18 cellular contexts compared by ENCODE assay signal in genomic region chr22:19367763-19368367, GRCh38.
DNase-seq lines count a peak whose midpoint lies in the region; ATAC-seq, FAIRE-seq and TF ChIP-seq lines count a peak whose summit lies in the region.
"Had no signal": no experiment of that assay in that cellular context is flagged by ENCODE, and none has a peak within 500 bp of the region (broad histone marks: within the 10 kb centered on the region; RNA-seq: fewer than 3 reads in every experiment).

No MANE protein-coding gene starts in this region.

- H3K79me2 ChIP-seq in mammary epithelial cell (ENCODE audit: insufficient read depth, low read length): no peaks in the 10 kb centered on the region

- no peak for FAIRE-seq in urothelium cell line (lab: Jason Lieb, UNC)
- FAIRE-seq: H1, HepG2, HTR-8/SVneo had no signal

- no peak overlapping the region for H3K27ac Mint-ChIP-seq in activated CD8-positive, alpha-beta memory T cell treated with anti-CD3 and anti-CD28 coated beads, Interleukin-2, amount 10 ng/mL, durations not matched to agents 7 days and 5 days
- H3K27ac Mint-ChIP-seq in CD14-positive monocyte: peak overlapping the region in 4 of 7 donors; percentile 5 to 63 (median 52)
- peak overlapping the region; percentile 61 for H3K27ac Mint-ChIP-seq in activated B cell treated with CpG ODN at 0.5 μM for 24 hours
- H3K27ac Mint-ChIP-seq: CD4-positive, alpha-beta T cell had no signal

- H3K9me3 ChIP-seq in neutrophil: no peaks in the 10 kb centered on the region
- no peaks in the 10 kb centered on the region for H3K9me3 ChIP-seq in mammary epithelial cell (replicated peaks; ENCODE audit: insufficient read depth, low read length)
- H3K9me3 ChIP-seq: BLaER1 treated with 17β-estradiol and CSF1 and Interleukin-3, amounts not matched to agents 10 nM and 100 nM had no signal

- peaks cover 82% of the 10 kb centered on the region for H3K36me3 ChIP-seq in neutrophil
- peaks cover 22% of the 10 kb centered on the region for H3K36me3 ChIP-seq in mammary epithelial cell (ENCODE audit: insufficient read depth, low read length)

- BruUV-seq in mammary epithelial cell (replicated peaks; lab: Mats Ljungman, UMichigan): no TSS peak

- H3K4me1 ChIP-seq in neutrophil (ENCODE audit: control insufficient read depth in 1 of 2, insufficient read depth in 1 of 2, low read depth in 1 of 2, low read length in 1 of 2) (peaks cover 14 to 18% of the 10 kb centered on the region in 2 experiments), mammary epithelial cell (ENCODE audit: insufficient read depth, low read length) (no peaks in the 10 kb centered on the region)

- POLR2A ChIA-PET in activated B cell treated with CpG ODN at 0.5 μM for 24 hours (lab: Charles Lee): interaction anchor here (0.6 to 0.7 kb wide), 4 partner anchors 31 to 1027 kb away, joined by 3 to 7 read pairs (median 4); partner anchors contain the start of gene C22orf39

- H4K20me1 ChIP-seq in mammary epithelial cell (ENCODE audit: insufficient read depth, low read length): no peaks in the 10 kb centered on the region

- H3K27ac ChIP-seq in neutrophil (peak overlapping the region; percentile 75), mammary epithelial cell (ENCODE audit: insufficient read depth, low read depth, low read length) (no peak overlapping the region)
- H3K27ac ChIP-seq: BLaER1 treated with 17β-estradiol and CSF1 and Interleukin-3, amounts not matched to agents 10 nM and 100 nM had no signal

- no peak for TF ChIP-seq CTCF in CD14-positive monocyte (IDR thresholded peaks at IDR 0.05)
- TF ChIP-seq CTCF in activated B cell treated with CpG ODN at 0.5 μM for 24 hours (IDR thresholded peaks at IDR 0.05): no peak
- TF ChIP-seq CTCF in neutrophil (IDR thresholded peaks at IDR 0.05): no peak
- TF ChIP-seq CTCF in mammary epithelial cell (conservative IDR thresholded peaks at IDR 0.05 in 1 of 2, IDR thresholded peaks at IDR 0.05 in 1 of 2; ENCODE audit: extremely low read depth in 1 of 2, insufficient read depth in 1 of 2, low read depth in 1 of 2, low read length in 2 of 2): no peak

- no peak overlapping the region for H2AFZ ChIP-seq in mammary epithelial cell (ENCODE audit: low read depth, low read length)

- H3K4me1 Mint-ChIP-seq in activated CD8-positive, alpha-beta memory T cell treated with anti-CD3 and anti-CD28 coated beads, Interleukin-2, amount 10 ng/mL, durations not matched to agents 7 days and 5 days: no peaks in the 10 kb centered on the region
- no peaks in the 10 kb centered on the region for H3K4me1 Mint-ChIP-seq in CD14-positive monocyte
- peaks cover 36% of the 10 kb centered on the region for H3K4me1 Mint-ChIP-seq in activated B cell treated with CpG ODN at 0.5 μM for 24 hours

- H3K4me2 ChIP-seq in mammary epithelial cell (ENCODE audit: insufficient read depth, low read depth, low read length): no peak overlapping the region
- H3K4me2 ChIP-seq: BLaER1 treated with 17β-estradiol and CSF1 and Interleukin-3, amounts not matched to agents 10 nM and 100 nM had no signal

- dilution Hi-C loops in mammary epithelial cell (cut with HindIII; ENCODE audit: low sequenced_read_pairs): no loop called here

- H3K36me3 Mint-ChIP-seq in activated CD8-positive, alpha-beta memory T cell treated with anti-CD3 and anti-CD28 coated beads, Interleukin-2, amount 10 ng/mL, durations not matched to agents 7 days and 5 days: peaks cover 29% of the 10 kb centered on the region
- H3K36me3 Mint-ChIP-seq in CD14-positive monocyte (peaks cover 67 to 90% of the 10 kb centered on the region in 2 donors), activated B cell treated with CpG ODN at 0.5 μM for 24 hours (ENCODE audit: low read depth) (peaks cover 62% of the 10 kb centered on the region)

- no peaks in the 10 kb centered on the region for H3K9me3 Mint-ChIP-seq in activated CD8-positive, alpha-beta memory T cell treated with anti-CD3 and anti-CD28 coated beads, Interleukin-2, amount 10 ng/mL, durations not matched to agents 7 days and 5 days (ENCODE audit: low read depth)
- no peaks in the 10 kb centered on the region for H3K9me3 Mint-ChIP-seq in CD14-positive monocyte
- no peaks in the 10 kb centered on the region for H3K9me3 Mint-ChIP-seq in activated B cell treated with CpG ODN at 0.5 μM for 24 hours
- H3K9me3 Mint-ChIP-seq: CD4-positive, alpha-beta T cell had no signal

- H3K9ac ChIP-seq in mammary epithelial cell (ENCODE audit: insufficient read depth, low read length): no peak overlapping the region
- H3K9ac ChIP-seq: BLaER1 treated with 17β-estradiol and CSF1 and Interleukin-3, amounts not matched to agents 10 nM and 100 nM had no signal

- no peaks in the 10 kb centered on the region for H3K27me3 Mint-ChIP-seq in activated CD8-positive, alpha-beta memory T cell treated with anti-CD3 and anti-CD28 coated beads, Interleukin-2, amount 10 ng/mL, durations not matched to agents 7 days and 5 days
- H3K27me3 Mint-ChIP-seq in CD14-positive monocyte (ENCODE audit: low read depth in 3 of 3): no peaks in the 10 kb centered on the region
- no peaks in the 10 kb centered on the region for H3K27me3 Mint-ChIP-seq in activated B cell treated with CpG ODN at 0.5 μM for 24 hours
- H3K27me3 Mint-ChIP-seq: CD4-positive, alpha-beta T cell had no signal

- H3K27me3 ChIP-seq in neutrophil: no peaks in the 10 kb centered on the region
- no peaks in the 10 kb centered on the region for H3K27me3 ChIP-seq in mammary epithelial cell (ENCODE audit: insufficient read depth, low read length)
- H3K27me3 ChIP-seq: BLaER1 treated with 17β-estradiol and CSF1 and Interleukin-3, amounts not matched to agents 10 nM and 100 nM had no signal

- CTCF ChIA-PET in activated CD8-positive, alpha-beta memory T cell treated with anti-CD3 and anti-CD28 coated beads, Interleukin-2, amount 10 ng/mL, durations not matched to agents 7 days and 5 days (lab: Charles Lee): interaction anchor here (0.8 kb wide), 2 partner anchors 31 to 188 kb away, joined by 3 to 4 read pairs; no protein-coding TSS in a partner anchor
- CTCF ChIA-PET in activated B cell treated with CpG ODN at 0.5 μM for 24 hours (lab: Charles Lee): interaction anchor here (0.7 kb wide), 1 partner anchor 13 kb away, joined by 4 read pairs; no protein-coding TSS in a partner anchor
- CTCF ChIA-PET in mammary epithelial cell (lab: Charles Lee; ENCODE audit: low non-redundant PET): no interaction called here

- 100% methylated on average over 3 of the region's 3 CpGs for WGBS in mammary epithelial cell (ENCODE audit: low coverage, missing lambda C conversion rate)

- ATAC-seq in activated CD8-positive, alpha-beta memory T cell treated with anti-CD3 and anti-CD28 coated beads, Interleukin-2, amount 10 ng/mL, durations not matched to agents 7 days and 5 days: no peak
- ATAC-seq in activated B cell treated with CpG ODN at 0.5 μM for 24 hours (ENCODE audit: low read depth): no peak
- ATAC-seq: HepG2 had no signal

- H3K4me3 ChIP-seq in neutrophil (ENCODE audit: low read depth in 1 of 2, low read length in 1 of 2): no peak overlapping the region
- no peak overlapping the region for H3K4me3 ChIP-seq in mammary epithelial cell (replicated peaks in 1 of 3; ENCODE audit: insufficient read depth in 1 of 3, low read depth in 2 of 3, low read length in 3 of 3)
- H3K4me3 ChIP-seq: BLaER1 treated with 17β-estradiol and CSF1 and Interleukin-3, amounts not matched to agents 10 nM and 100 nM had no signal

- no peak overlapping the region for H3K4me3 Mint-ChIP-seq in activated CD8-positive, alpha-beta memory T cell treated with anti-CD3 and anti-CD28 coated beads, Interleukin-2, amount 10 ng/mL, durations not matched to agents 7 days and 5 days
- H3K4me3 Mint-ChIP-seq in CD14-positive monocyte (no peak overlapping the region), activated B cell treated with CpG ODN at 0.5 μM for 24 hours (no peak overlapping the region)
- H3K4me3 Mint-ChIP-seq: CD4-positive, alpha-beta T cell had no signal

- DNase-seq in activated CD8-positive, alpha-beta memory T cell treated with anti-CD3 and anti-CD28 coated beads for 24 hours: peak; percentile 13
- DNase-seq in activated CD8-positive, alpha-beta memory T cell treated with anti-CD3 and anti-CD28 coated beads, Interleukin-2, amount 10 ng/mL, durations not matched to agents 7 days and 5 days: no peak
- DNase-seq in CD14-positive monocyte (ENCODE audit: low spot score) (no peak), activated B cell treated with CpG ODN at 0.5 μM for 24 hours (no peak), urothelium cell line (ENCODE audit: low spot score) (no peak), mammary epithelial cell (no peak)
- no peak for DNase-seq in activated CD4-positive, alpha-beta T cell treated with anti-CD3 and anti-CD28 coated beads for 48 hours
- DNase-seq: 8988T; AML-193; CD4-positive, alpha-beta T cell; DMS53; GF-D8; HCEC 1CT had no signal

- intact Hi-C loops in CD14-positive monocyte (cut with micrococcal nuclease) (no loop called here), activated B cell treated with CpG ODN at 0.5 μM for 24 hours (cut with micrococcal nuclease) (no loop called here), mammary epithelial cell (cut with micrococcal nuclease) (no loop called here)

- in situ Hi-C loops in mammary epithelial cell (cut with MboI; ENCODE audit: low sequenced_read_pairs in 2 of 2): no loop called here
